1 cellular context compared by ENCODE assay signal in the genomic region with DNA sequence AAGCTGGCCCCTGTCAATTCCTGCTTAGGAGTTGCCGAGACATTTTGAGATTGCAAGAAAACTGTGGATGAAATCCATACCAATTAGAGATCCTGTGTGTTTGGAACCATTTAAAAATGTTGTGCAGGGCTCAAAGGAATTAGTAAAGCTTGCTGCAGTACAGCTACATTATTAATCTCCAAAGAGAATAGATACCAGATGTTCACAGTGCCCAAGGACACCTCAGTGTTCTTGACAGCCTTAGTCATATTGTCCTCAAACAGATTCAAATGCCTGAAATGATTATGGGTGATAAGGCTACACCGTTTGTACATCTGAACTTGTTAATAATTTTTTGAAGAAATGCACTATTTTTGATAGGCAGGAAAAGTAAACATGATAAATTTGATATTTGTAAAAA.
TF ChIP-seq lines count a peak whose summit lies in the region.

No MANE protein-coding gene starts in this region.

TF ChIP-seq in SK-N-SH treated with all-trans-retinoic acid at 6 μM for 48 hours, 23 proteins besides CTCF, POLR2A, EP300 and RAD21 (continued from another document):
- TF ChIP-seq, protein P1, sequence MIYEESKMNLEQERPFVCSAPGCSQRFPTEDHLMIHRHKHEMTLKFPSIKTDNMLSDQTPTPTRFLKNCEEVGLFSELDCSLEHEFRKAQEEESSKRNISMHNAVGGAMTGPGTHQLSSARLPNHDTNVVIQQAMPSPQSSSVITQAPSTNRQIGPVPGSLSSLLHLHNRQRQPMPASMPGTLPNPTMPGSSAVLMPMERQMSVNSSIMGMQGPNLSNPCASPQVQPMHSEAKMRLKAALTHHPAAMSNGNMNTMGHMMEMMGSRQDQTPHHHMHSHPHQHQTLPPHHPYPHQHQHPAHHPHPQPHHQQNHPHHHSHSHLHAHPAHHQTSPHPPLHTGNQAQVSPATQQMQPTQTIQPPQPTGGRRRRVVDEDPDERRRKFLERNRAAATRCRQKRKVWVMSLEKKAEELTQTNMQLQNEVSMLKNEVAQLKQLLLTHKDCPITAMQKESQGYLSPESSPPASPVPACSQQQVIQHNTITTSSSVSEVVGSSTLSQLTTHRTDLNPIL (CRISPR knock-in tag; IDR thresholded peaks at IDR 0.05; ENCODE audit: low read depth) = no peak
